In the genomic region with DNA sequence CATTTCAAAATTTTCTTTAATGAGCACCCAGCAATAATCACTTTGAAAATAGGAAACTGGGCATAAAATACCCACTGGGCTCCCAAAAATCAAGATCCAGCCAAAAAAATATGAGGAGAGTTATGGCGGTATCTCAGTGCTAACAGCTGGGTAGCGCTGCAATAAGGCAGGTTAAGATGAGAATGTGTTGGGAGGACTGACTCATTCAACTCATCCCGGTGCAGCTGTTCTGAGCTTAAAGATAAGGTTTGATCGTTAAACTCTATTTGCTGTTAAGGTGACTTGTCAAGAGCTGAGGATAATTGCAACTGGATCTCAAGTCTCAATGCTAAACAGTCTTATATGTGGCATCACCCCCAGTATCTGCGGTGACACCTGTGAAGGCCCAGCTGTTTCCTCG, we compare ENCODE assay signal across 27 cellular contexts.
"Had no signal": no experiment of that assay in that cellular context is flagged by ENCODE, and none has a peak within 500 bp of the region (broad histone marks: within the 10 kb centered on the region; RNA-seq: fewer than 3 reads in every experiment).

No MANE protein-coding gene starts in this region.

- H3K4me1 ChIP-seq: stomach, suprapubic skin, testis, thyroid gland, tibial artery, tibial nerve, transverse colon, upper lobe of left lung, upper lobe of right lung, uterus, vagina had no signal

- ATAC-seq: stimulated activated effector memory CD8-positive, alpha-beta T cell treated with anti-CD3 and anti-CD28 coated beads, Interleukin-12 subunit alpha, Interleukin-12 subunit beta, amount 100 ng/mL, for 72 hours; stimulated activated memory B cell treated with anti-CD40 and anti-IgM and Interleukin-4, amounts not matched to agents 10 μg/mL and 1 μg/mL and 100 μg/mL, for 72 hours; stimulated activated naive B cell treated with anti-CD40 and anti-IgM and Interleukin-4, amounts not matched to agents 10 μg/mL and 1 μg/mL and 100 μg/mL, for 72 hours; stimulated activated naive CD8-positive, alpha-beta T cell treated with anti-CD3 and anti-CD28 coated beads, Interleukin-15, amount 100 ng/mL, for 72 hours; stimulated activated naive CD8-positive, alpha-beta T cell treated with anti-CD3 and anti-CD28 coated beads, Interleukin-15, Interleukin-2, amounts not matched to agents 100 U/mL and 50 U/mL, for 24 hours; upper lobe of right lung had no signal

- FAIRE-seq: urothelium cell line had no signal

- H3K27me3 ChIP-seq: stomach, suprapubic skin, testis, thyroid gland, tibial artery, tibial nerve, transverse colon, upper lobe of left lung, upper lobe of right lung, uterus, vagina had no signal

- DNase-seq: stimulated activated CD4-positive, alpha-beta T cell treated with anti-CD3 and anti-CD28 coated beads, Interleukin-2, amount 100 ng/mL, for 48 hours; stimulated activated CD4-positive, alpha-beta T cell treated with anti-CD3 and anti-CD28 coated beads, Interleukin-4, amount 100 ng/mL, for 1 hour; stimulated activated CD4-positive, alpha-beta T cell treated with anti-CD3 and anti-CD28 coated beads, Interleukin-4, amount 100 ng/mL, for 24 hours; stimulated activated CD4-positive, alpha-beta T cell treated with anti-CD3 and anti-CD28 coated beads, Interleukin-4, amount 100 ng/mL, for 4 hours; stimulated activated CD8-positive, alpha-beta memory T cell treated with anti-CD3 and anti-CD28 coated beads, Interleukin-4, amount 100 ng/mL, for 48 hours; stimulated activated naive B cell treated with anti-CD40 and anti-IgM and Interleukin-4, amounts not matched to agents 10 μg/mL and 1 μg/mL and 100 μg/mL, for 72 hours; stimulated activated naive CD4-positive, alpha-beta T cell; stimulated activated naive CD4-positive, alpha-beta T cell treated with Interleukin-2 at 50 U/mL for 16 hours; stimulated activated naive CD8-positive, alpha-beta T cell treated with anti-CD3 and anti-CD28 coated beads, Interleukin-15, amount 100 ng/mL, for 72 hours; stimulated activated naive CD8-positive, alpha-beta T cell treated with anti-CD3 and anti-CD28 coated beads, Interleukin-15, Interleukin-2, amounts not matched to agents 100 U/mL and 50 U/mL, for 24 hours; stomach; substantia nigra; testis; thyroid gland; tibial artery; transverse colon; trophoblast cell; upper lobe of left lung; upper lobe of right lung; uterus had no signal

- H3K36me3 ChIP-seq: stomach, suprapubic skin, thoracic aorta, thyroid gland, tibial artery, tibial nerve, transverse colon, upper lobe of left lung, upper lobe of right lung, uterus, vagina had no signal

- H3K9me3 ChIP-seq: stomach, suprapubic skin, testis, thoracic aorta, thyroid gland, tibial artery, tibial nerve, transverse colon, upper lobe of left lung, upper lobe of right lung, uterus, vagina had no signal

- H3K4me3 ChIP-seq: stomach, suprapubic skin, testis, thoracic aorta, thyroid gland, tibial artery, tibial nerve, transverse colon, upper lobe of left lung, upper lobe of right lung, uterus, vagina had no signal

- H3K27ac ChIP-seq: stomach, suprapubic skin, testis, thoracic aorta, thyroid gland, tibial artery, tibial nerve, transverse colon, upper lobe of left lung, upper lobe of right lung, uterus, vagina had no signal
